In the genomic region with DNA sequence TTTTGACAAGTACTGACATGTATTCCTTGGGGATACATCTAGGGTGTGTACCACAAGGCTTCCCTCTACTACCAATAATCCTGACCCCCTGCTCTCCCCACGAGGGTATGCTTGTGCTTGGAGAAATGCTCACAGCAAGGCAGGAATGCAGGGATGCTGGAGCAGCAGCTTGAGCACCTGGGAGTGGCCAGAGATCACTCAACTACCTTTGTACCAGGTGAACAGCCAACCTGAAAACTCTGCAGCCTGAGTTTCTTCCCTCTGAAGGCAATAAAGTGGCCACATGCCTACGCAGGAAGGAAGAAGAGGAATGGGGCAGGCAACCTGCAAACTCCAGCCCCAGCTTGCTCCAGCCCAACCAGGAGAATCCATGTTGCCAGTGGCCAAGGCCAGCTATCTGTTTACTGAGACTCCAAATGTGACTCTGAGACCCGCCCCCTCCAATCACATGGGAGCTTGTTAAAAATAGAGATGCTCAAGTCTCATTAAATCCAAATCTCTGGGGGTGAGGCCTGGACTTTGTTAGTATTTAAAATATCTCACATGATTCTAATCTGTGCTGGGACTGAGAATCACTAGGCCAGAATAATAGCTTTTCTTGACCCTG, we compare ENCODE assay signal across 26 cellular contexts.
DNase-seq lines count a peak whose midpoint lies in the region; ATAC-seq and TF ChIP-seq lines count a peak whose summit lies in the region.
"Had no signal": no experiment of that assay in that cellular context is flagged by ENCODE, and none has a peak within 500 bp of the region (broad histone marks: within the 10 kb centered on the region; RNA-seq: fewer than 3 reads in every experiment).

No MANE protein-coding gene starts in this region.

- no peaks in the 10 kb centered on the region for H3K27me3 ChIP-seq in BLaER1
- H3K27me3 ChIP-seq in OCI-LY3 (ENCODE audit: low read depth, low read length): no peaks in the 10 kb centered on the region
- H3K27me3 ChIP-seq in sigmoid colon: no peaks in the 10 kb centered on the region
- no peaks in the 10 kb centered on the region for H3K27me3 ChIP-seq in right lobe of liver
- H3K27me3 ChIP-seq: cardiac muscle cell, gastrocnemius medialis, pancreas had no signal

- H3K9ac ChIP-seq in BLaER1: no peak overlapping the region
- H3K9ac ChIP-seq in OCI-LY3 (ENCODE audit: low read length): no peak overlapping the region

- H4K20me1 ChIP-seq in BLaER1: no peaks in the 10 kb centered on the region
- H4K20me1 ChIP-seq in OCI-LY3 (ENCODE audit: insufficient read depth, low read length): no peaks in the 10 kb centered on the region

- TF ChIP-seq CTCF in OCI-LY3 (IDR thresholded peaks at IDR 0.05; ENCODE audit: low read depth, low read length) (no peak), sigmoid colon (IDR thresholded peaks at IDR 0.05) (no peak), right lobe of liver (IDR thresholded peaks at IDR 0.05) (no peak)

- TF ChIP-seq POLR2A in sigmoid colon (IDR thresholded peaks at IDR 0.05) (no peak), right lobe of liver (IDR thresholded peaks at IDR 0.05) (no peak)

- H3K4me1 ChIP-seq in BLaER1: peaks cover 82% of the 10 kb centered on the region
- H3K4me1 ChIP-seq in OCI-LY3 (ENCODE audit: low read length): peaks cover 67% of the 10 kb centered on the region
- H3K4me1 ChIP-seq in sigmoid colon: peaks cover 0 to 28% (median 20%) of the 10 kb centered on the region in 4 donors
- no peaks in the 10 kb centered on the region for H3K4me1 ChIP-seq in right lobe of liver

- ATAC-seq in activated CD4-positive, CD25-positive, alpha-beta regulatory T cell treated with anti-CD3 and anti-CD28 coated beads, Interleukin-2, amount 50 U/mL, for 24 hours: no peak
- no peak for ATAC-seq in right lobe of liver
- ATAC-seq: activated CD8-positive, alpha-beta T cell treated with anti-CD3 and anti-CD28 coated beads for 36 hours; activated naive CD4-positive, alpha-beta T cell treated with anti-CD3 and anti-CD28 coated beads, Interleukin-2, amount 50 U/mL, for 72 hours; esophagus mucosa; left ventricle myocardium superior; pancreas had no signal

- no peaks in the 10 kb centered on the region for H3K79me2 ChIP-seq in OCI-LY3 (ENCODE audit: low read length)

- no peak overlapping the region for H3K4me3 ChIP-seq in BLaER1
- H3K4me3 ChIP-seq in OCI-LY3 (ENCODE audit: low read length): no peak overlapping the region
- no peak overlapping the region for H3K4me3 ChIP-seq in sigmoid colon
- no peak overlapping the region for H3K4me3 ChIP-seq in right lobe of liver
- H3K4me3 ChIP-seq: cardiac muscle cell, gastrocnemius medialis, HAP-1, pancreas had no signal

- no peak overlapping the region; the same call in 1 of the 2 replicates for H3K27ac ChIP-seq in BLaER1
- peak overlapping the region; percentile 81; the same call in 1 of the 2 replicates for H3K27ac ChIP-seq in OCI-LY3 (ENCODE audit: low read length)
- peak overlapping the region in 3 of 4 donors; percentile 41 to 62 (median 43) for H3K27ac ChIP-seq in sigmoid colon
- H3K27ac ChIP-seq in right lobe of liver: no peak overlapping the region
- H3K27ac ChIP-seq: cardiac muscle cell, pancreas had no signal

- DNase-seq in foreskin melanocyte: peak; percentile 22
- DNase-seq in sigmoid colon: no peak
- DNase-seq in activated CD4-positive, alpha-beta T cell treated with anti-CD3 and anti-CD28 coated beads, Interleukin-2, amount 50 U/mL, for 4 hours: no peak
- DNase-seq in SW480 (ENCODE audit: low spot score): no peak
- no peak for DNase-seq in right lobe of liver
- DNase-seq: activated CD4-positive, CD25-positive, alpha-beta regulatory T cell treated with anti-CD3 and anti-CD28 coated beads, Interleukin-2, amount 50 U/mL, for 72 hours; activated CD8-positive, alpha-beta T cell treated with anti-CD3 and anti-CD28 coated beads for 36 hours; anterior cingulate cortex; GDM1; hippocampal formation; left ventricle myocardium superior; midbrain; NCI-H1092; NCI-H187; NCI-H526 treated with DMSO at 0.1 percent for 48 hours; pancreas; RPMI8226; stimulated activated CD4-positive, alpha-beta T cell treated with anti-CD3 and anti-CD28 coated beads, Interleukin-2, amount 100 ng/mL, for 48 hours had no signal

- TF ChIP-seq EP300 in sigmoid colon (IDR thresholded peaks at IDR 0.05): no peak

- H3K9me3 ChIP-seq in BLaER1: 0 out of 2 replicates have a peak, but pooled peaks cover 10% of the 10 kb centered on the region
- H3K9me3 ChIP-seq in OCI-LY3 (ENCODE audit: insufficient read depth, low read length): peaks cover 7% of the 10 kb centered on the region; the same call in 1 of the 2 replicates
- no peaks in the 10 kb centered on the region for H3K9me3 ChIP-seq in sigmoid colon
- no peaks in the 10 kb centered on the region for H3K9me3 ChIP-seq in right lobe of liver
- H3K9me3 ChIP-seq: gastrocnemius medialis, HAP-1, pancreas had no signal

- H3K4me2 ChIP-seq in BLaER1: peak overlapping the region; percentile 48
- H3K4me2 ChIP-seq in OCI-LY3 (ENCODE audit: low read length): peak overlapping the region; percentile 81

- H3K36me3 ChIP-seq in BLaER1 (no peaks in the 10 kb centered on the region), OCI-LY3 (replicated peaks; ENCODE audit: low read depth, low read length) (peaks cover 9% of the 10 kb centered on the region), sigmoid colon (no peaks in the 10 kb centered on the region), right lobe of liver (no peaks in the 10 kb centered on the region)
- H3K36me3 ChIP-seq: cardiac muscle cell, gastrocnemius medialis, HAP-1, pancreas had no signal

- intact Hi-C loops in sigmoid colon (cut with DNase I): no loop called here
- intact Hi-C loops in right lobe of liver (cut with DNase I): no loop called here

- WGBS in sigmoid colon, 2 donors: 43 to 73% methylated on average over 3 of the region's 3 CpGs
- 36% methylated on average over 1 of the region's 3 CpGs for WGBS in right lobe of liver (ENCODE audit: insufficient coverage, low coverage, low lambda C conversion rate, missing lambda C conversion rate)

- no peak overlapping the region for H2AFZ ChIP-seq in OCI-LY3 (ENCODE audit: low read depth, low read length)

Comparison
In these comparisons a context has a peak if more than half of its experiments do, and no peak if none do; other contexts are left out.
1. H3K27ac ChIP-seq: peak in OCI-LY3 (single experiment) and sigmoid colon (3 of 4); none in BLaER1 (single experiment) and right lobe of liver (0 of 3).